In the genomic region with DNA sequence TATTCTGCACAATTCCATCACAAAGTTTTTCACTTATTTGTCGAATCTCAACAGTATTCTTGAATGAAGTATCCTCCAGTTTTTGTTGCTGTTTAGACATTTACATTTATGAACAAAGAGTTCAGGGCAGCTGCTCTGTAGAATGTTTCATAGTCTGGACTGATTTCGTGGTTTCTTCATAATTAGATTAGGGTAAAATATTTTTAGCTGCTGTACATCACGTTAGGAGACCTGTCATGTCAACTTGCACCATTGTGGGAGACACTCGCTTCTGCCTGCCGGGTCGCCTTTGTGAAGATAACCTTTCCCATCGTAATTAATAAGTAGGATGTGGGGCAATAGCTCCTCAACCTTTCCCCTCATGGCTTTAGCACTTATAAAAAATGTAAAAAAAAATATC, we compare ENCODE assay signal across 23 cellular contexts.
"Had no signal": no experiment of that assay in that cellular context is flagged by ENCODE, and none has a peak within 500 bp of the region (broad histone marks: within the 10 kb centered on the region; RNA-seq: fewer than 3 reads in every experiment).

No MANE protein-coding gene starts in this region.

- H3K27me3 ChIP-seq: ovary, right atrium auricular region, testis, thyroid gland, upper lobe of left lung, vagina had no signal

- H3K4me1 ChIP-seq: left ventricle myocardium inferior, testis, vagina had no signal

- ATAC-seq: natural killer cell; sciatic nerve; stimulated activated naive B cell treated with anti-CD40 and anti-IgM and Interleukin-4, amounts not matched to agents 10 μg/mL and 1 μg/mL and 100 μg/mL, for 72 hours; stimulated activated naive CD8-positive, alpha-beta T cell treated with anti-CD3 and anti-CD28 coated beads, Interleukin-15, Interleukin-2, amounts not matched to agents 100 U/mL and 50 U/mL, for 24 hours had no signal

- H3K9me3 ChIP-seq: left ventricle myocardium inferior, ovary, right atrium auricular region, stomach, testis, thyroid gland, transverse colon, upper lobe of left lung, vagina had no signal

- H3K36me3 ChIP-seq: left ventricle myocardium inferior, ovary, right atrium auricular region, stomach, thyroid gland, transverse colon, upper lobe of left lung, vagina had no signal

- H3K27ac ChIP-seq: left ventricle myocardium inferior, ovary, right atrium auricular region, skin epidermis, stomach, testis, thyroid gland, transverse colon, upper lobe of left lung, vagina had no signal

- DNase-seq: islet precursor cell; left ventricle myocardium inferior; mesendoderm; naive B cell; natural killer cell; nephron progenitor cell; ovary; stimulated activated CD4-positive, alpha-beta T cell treated with anti-CD3 and anti-CD28 coated beads, Interleukin-12 subunit alpha, Interleukin-12 subunit beta, amount 100 ng/mL, for 4 hours; stimulated activated CD4-positive, alpha-beta T cell treated with anti-CD3 and anti-CD28 coated beads, Interleukin-15, amount 100 ng/mL, for 24 hours; stimulated activated CD4-positive, alpha-beta T cell treated with anti-CD3 and anti-CD28 coated beads, Interleukin-2, amount 100 ng/mL, for 24 hours; stimulated activated CD4-positive, alpha-beta T cell treated with anti-CD3 and anti-CD28 coated beads, Interleukin-4, amount 100 ng/mL, for 1 hour; stimulated activated naive B cell treated with anti-CD40 and anti-IgM and Interleukin-4, amounts not matched to agents 10 μg/mL and 1 μg/mL and 100 μg/mL, for 72 hours; stimulated activated naive CD8-positive, alpha-beta T cell treated with anti-CD3 and anti-CD28 coated beads, Interleukin-15, Interleukin-2, amounts not matched to agents 100 U/mL and 50 U/mL, for 24 hours; testis; thyroid gland; transverse colon; upper lobe of left lung had no signal

- H3K4me3 ChIP-seq: left ventricle myocardium inferior, lung, ovary, right atrium auricular region, skin epidermis, stomach, testis, thyroid gland, transverse colon, upper lobe of left lung, vagina had no signal
